ENCODE assay signal across 14 cellular contexts in the genomic region with DNA sequence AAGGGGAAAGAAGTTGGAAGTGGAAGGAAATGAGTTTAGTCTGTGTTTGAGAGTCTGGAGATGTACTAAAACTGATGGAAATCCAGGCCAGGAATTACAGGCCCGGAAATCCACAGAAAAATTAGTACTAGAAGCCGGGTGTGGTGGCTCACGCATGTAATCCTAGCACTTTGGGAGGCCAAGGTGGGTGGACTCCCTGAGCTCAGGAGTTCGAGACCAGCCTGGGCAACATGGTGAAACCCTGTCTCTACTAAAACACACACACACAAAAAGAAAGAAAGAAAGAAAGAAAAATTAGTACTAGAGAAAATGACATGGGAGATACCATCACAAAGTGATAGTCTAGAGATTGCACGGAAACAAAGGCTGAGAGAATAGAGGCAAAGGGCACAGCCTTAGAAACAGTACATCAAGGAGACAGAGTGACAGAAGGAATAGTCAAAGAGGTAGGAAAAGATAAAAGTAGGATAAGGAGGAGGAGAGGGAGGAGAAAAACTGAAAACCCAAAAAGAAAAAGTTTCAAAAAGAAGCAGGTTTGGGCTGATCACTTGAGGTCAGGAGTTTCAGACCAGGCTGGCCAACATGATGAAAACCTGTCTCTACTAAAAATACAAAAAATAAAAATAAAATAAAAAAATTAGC. TPM values are rescaled to one million over a fixed set of nuclear protein-coding genes. Genes with fewer than 3 reads are reported as not detected.
DNase-seq lines count a peak whose midpoint lies in the region; ATAC-seq and TF ChIP-seq lines count a peak whose summit lies in the region.
"Had no signal": no experiment of that assay in that cellular context is flagged by ENCODE, and none has a peak within 500 bp of the region (broad histone marks: within the 10 kb centered on the region; RNA-seq: fewer than 3 reads in every experiment).

No MANE protein-coding gene starts in this region.

- no peak for ATAC-seq in GM18873 (IDR thresholded peaks at IDR 0.05; ENCODE audit: low FRiP score, unreplicated experiment)
- ATAC-seq: activated CD8-positive, alpha-beta T cell treated with anti-CD3 and anti-CD28 coated beads, Interleukin-2, amount 10 ng/mL, durations not matched to agents 7 days and 5 days had no signal

- H3K79me2 ChIP-seq in osteoblast (ENCODE audit: insufficient read depth, low read length): peaks cover 3% of the 10 kb centered on the region

- no peak overlapping the region for H3K14ac ChIP-seq in mesenchymal stem cell (ENCODE audit: low read length in 2 of 2)

- 88% methylated on average over 4 of the region's 5 CpGs for WGBS in HUES64
- WGBS in mesenchymal stem cell: 98% methylated on average over 2 of the region's 5 CpGs
- 77 to 88% methylated on average over 5 of the region's 5 CpGs for WGBS in thyroid gland, 2 donors

- no peak overlapping the region for H2AK5ac ChIP-seq in mesenchymal stem cell (ENCODE audit: low read length, severe bottlenecking)

- intact Hi-C loops in thyroid gland (cut with DNase I): no loop called here

- H3K27ac ChIP-seq in HUES64 (ENCODE audit: low read depth, low read length) (0 out of 2 replicates have a peak overlapping the region, but pooled peaks have one; percentile 23), mesenchymal stem cell (ENCODE audit: low read length, poor library complexity, severe bottlenecking) (no peak overlapping the region), thyroid gland (peak overlapping the region; percentile 9 to 45 (median 42)), osteoblast (ENCODE audit: low read depth, low read length) (no peak overlapping the region)
- H3K27ac ChIP-seq: BLaER1 had no signal

- H3K4me2 ChIP-seq in mesenchymal stem cell (ENCODE audit: low read length, poor library complexity, severe bottlenecking) (no peak overlapping the region), osteoblast (ENCODE audit: insufficient read depth, low read length) (no peak overlapping the region)
- H3K4me2 ChIP-seq: BLaER1 had no signal

- peaks cover 3% of the 10 kb centered on the region for H3K27me3 Mint-ChIP-seq in brain
- H3K27me3 Mint-ChIP-seq: stimulated activated naive CD8-positive, alpha-beta T cell treated with anti-CD3 and anti-CD28 coated beads, Interleukin-15, Interleukin-2, amounts not matched to agents 100 ng/mL and 50 ng/mL, for 24 hours had no signal

- H3K4me1 ChIP-seq in HUES64 (ENCODE audit: insufficient read depth, low read length): peaks cover 18% of the 10 kb centered on the region; the same call in 1 of the 2 replicates
- peaks cover 7% of the 10 kb centered on the region for H3K4me1 ChIP-seq in mesenchymal stem cell (ENCODE audit: control insufficient read depth, insufficient read depth, low read depth, low read length)
- H3K4me1 ChIP-seq in thyroid gland: no peaks in the 10 kb centered on the region
- H3K4me1 ChIP-seq in osteoblast (ENCODE audit: insufficient read depth, low read length): no peaks in the 10 kb centered on the region
- H3K4me1 ChIP-seq: Peyer's patch had no signal

- H3K79me1 ChIP-seq in mesenchymal stem cell (replicated peaks; ENCODE audit: low read length, poor library complexity, severe bottlenecking): no peaks in the 10 kb centered on the region

- no peak overlapping the region for H3K4me3 ChIP-seq in HUES64 (ENCODE audit: low read length)
- H3K4me3 ChIP-seq in mesenchymal stem cell (ENCODE audit: insufficient read depth in 1 of 2, low read depth in 1 of 2, low read length in 2 of 2): no peak overlapping the region
- H3K4me3 ChIP-seq in thyroid gland (replicated peaks in 1 of 3): no peak overlapping the region
- no peak overlapping the region for H3K4me3 ChIP-seq in osteoblast (ENCODE audit: insufficient read depth, low read length)
- H3K4me3 ChIP-seq: BLaER1, ovary, Peyer's patch had no signal

- H2AFZ ChIP-seq in mesenchymal stem cell (ENCODE audit: low read depth, low read length) (no peak overlapping the region), osteoblast (ENCODE audit: low read length) (no peak overlapping the region)

- no peak overlapping the region for H4K8ac ChIP-seq in mesenchymal stem cell (ENCODE audit: low read length)

- no peaks in the 10 kb centered on the region for H4K20me1 ChIP-seq in osteoblast (ENCODE audit: insufficient read depth, low read length)
- H4K20me1 ChIP-seq: BLaER1 had no signal

- H2BK15ac ChIP-seq in mesenchymal stem cell (ENCODE audit: low read depth, poor library complexity, severe bottlenecking): no peak overlapping the region

- peak overlapping the region; percentile 34 to 90 (median 69) for H3K27ac Mint-ChIP-seq in brain
- H3K27ac Mint-ChIP-seq: activated CD8-positive, alpha-beta T cell treated with anti-CD3 and anti-CD28 coated beads, Interleukin-2, amount 10 ng/mL, durations not matched to agents 7 days and 5 days; stimulated activated naive CD8-positive, alpha-beta T cell treated with anti-CD3 and anti-CD28 coated beads, Interleukin-15, Interleukin-2, amounts not matched to agents 100 ng/mL and 50 ng/mL, for 24 hours had no signal

- no peak overlapping the region for H3K9ac ChIP-seq in HUES64 (ENCODE audit: low read depth, low read length)
- peak overlapping the region; percentile 88 for H3K9ac ChIP-seq in mesenchymal stem cell (ENCODE audit: low read length)
- H3K9ac ChIP-seq: BLaER1 had no signal

- H3K9me3 ChIP-seq in HUES64 (ENCODE audit: insufficient read depth, low read depth, low read length) (no peaks in the 10 kb centered on the region), mesenchymal stem cell (ENCODE audit: control insufficient read depth, low read length) (no peaks in the 10 kb centered on the region), thyroid gland (no peaks in the 10 kb centered on the region), osteoblast (ENCODE audit: low read depth, low read length) (no peaks in the 10 kb centered on the region)
- H3K9me3 ChIP-seq: BLaER1, ovary, Peyer's patch had no signal

- no peak overlapping the region for H3K18ac ChIP-seq in mesenchymal stem cell (ENCODE audit: low read depth in 1 of 2, low read length in 2 of 2)

- peaks cover 5% of the 10 kb centered on the region for H3K36me3 Mint-ChIP-seq in brain

- H3K27me3 ChIP-seq in HUES64 (ENCODE audit: insufficient read depth, low read length) (no peaks in the 10 kb centered on the region), mesenchymal stem cell (ENCODE audit: control insufficient read depth in 1 of 2, insufficient read depth in 1 of 2, low read length in 2 of 2) (no peaks in the 10 kb centered on the region), thyroid gland (no peaks in the 10 kb centered on the region), osteoblast (ENCODE audit: insufficient read depth, low read length) (no peaks in the 10 kb centered on the region)
- H3K27me3 ChIP-seq: BLaER1, ovary, Peyer's patch had no signal

- DNase-seq in mesenchymal stem cell (no peak), thyroid gland (no peak), osteoblast (ENCODE audit: insufficient read length, low spot score, missing footprints) (no peak)
- DNase-seq in stimulated activated CD4-positive, alpha-beta T cell treated with anti-CD3 and anti-CD28 coated beads, Interleukin-15, amount 100 ng/mL, for 24 hours: no peak
- DNase-seq: activated CD8-positive, alpha-beta T cell treated with anti-CD3 and anti-CD28 coated beads, Interleukin-2, amount 10 ng/mL, durations not matched to agents 7 days and 5 days; NCI-H2081; NCI-H526 treated with DMSO at 0.1 percent for 48 hours; Peyer's patch had no signal

- no peak for TF ChIP-seq POLR2A in thyroid gland (IDR thresholded peaks at IDR 0.05)

- H2BK12ac ChIP-seq in mesenchymal stem cell (ENCODE audit: low read length in 2 of 2): no peak overlapping the region

- H2BK5ac ChIP-seq in mesenchymal stem cell (ENCODE audit: low read depth, low read length, poor library complexity, severe bottlenecking): no peak overlapping the region

- H2BK120ac ChIP-seq in mesenchymal stem cell (ENCODE audit: low read depth, low read length): no peak overlapping the region

- peaks cover 53% of the 10 kb centered on the region for H3K4me1 Mint-ChIP-seq in brain

- H3K4me3 Mint-ChIP-seq in brain: peak overlapping the region in 1 of 5 experiments; percentile 55
- H3K4me3 Mint-ChIP-seq: activated CD8-positive, alpha-beta T cell treated with anti-CD3 and anti-CD28 coated beads, Interleukin-2, amount 10 ng/mL, durations not matched to agents 7 days and 5 days; stimulated activated naive CD8-positive, alpha-beta T cell treated with anti-CD3 and anti-CD28 coated beads, Interleukin-15, Interleukin-2, amounts not matched to agents 100 ng/mL and 50 ng/mL, for 24 hours had no signal

- no peak overlapping the region for H4K91ac ChIP-seq in mesenchymal stem cell (ENCODE audit: low read length)

- no peak overlapping the region for H3K23ac ChIP-seq in mesenchymal stem cell (ENCODE audit: low read length in 2 of 2)

- TF ChIP-seq CTCF in brain (conservative IDR thresholded peaks at IDR 0.05): no peak
- no peak for TF ChIP-seq CTCF in thyroid gland (IDR thresholded peaks at IDR 0.05)
- TF ChIP-seq CTCF in osteoblast (IDR thresholded peaks at IDR 0.05; ENCODE audit: extremely low read depth, low read depth, low read length): no peak

- H3K36me3 ChIP-seq in HUES64 (ENCODE audit: insufficient read depth, low read length) (no peaks in the 10 kb centered on the region), mesenchymal stem cell (ENCODE audit: control insufficient read depth in 1 of 2, insufficient read depth in 2 of 2, low read depth in 1 of 2, low read length in 2 of 2) (no peaks in the 10 kb centered on the region), thyroid gland (no peaks in the 10 kb centered on the region), osteoblast (ENCODE audit: insufficient read depth, low read length) (no peaks in the 10 kb centered on the region)
- H3K36me3 ChIP-seq: BLaER1, ovary, Peyer's patch had no signal

- H3K9me3 Mint-ChIP-seq in brain: peaks cover 0 to 8% (median 0%) of the 10 kb centered on the region in 5 experiments
- H3K9me3 Mint-ChIP-seq: stimulated activated naive CD8-positive, alpha-beta T cell treated with anti-CD3 and anti-CD28 coated beads, Interleukin-15, Interleukin-2, amounts not matched to agents 100 ng/mL and 50 ng/mL, for 24 hours had no signal

- no peak overlapping the region for H3K4ac ChIP-seq in mesenchymal stem cell (ENCODE audit: low read depth in 1 of 2, low read length in 2 of 2)

RNA-seq across cellular contexts. Expression of gene TAF13, which starts 4.8 kb away (rescaled TPM):
- 35.7 TPM for polyA plus RNA-seq in HUES64 (2013, experiment 1 of 2)
- polyA plus RNA-seq in HUES64 (2013, experiment 2 of 2): 37.2 TPM
- 27.5 TPM for polyA plus RNA-seq in brain (ENCODE audit: insufficient read depth, low read depth, low replicate concordance)
- polyA plus RNA-seq in mesenchymal stem cell (2013, experiment 1 of 2): 81.2 TPM
- polyA plus RNA-seq in mesenchymal stem cell (2013, experiment 2 of 2): 92.6 TPM
- total RNA-seq in thyroid gland (10 to 100 TPM; 25.6 to 47.1 (median 43.9) TPM), osteoblast (61.0 and 84.7 TPM in 2 replicates)

RNA-seq across cellular contexts. Expression of gene TMEM167B, which starts 10.0 kb away (rescaled TPM):
- 9.1 TPM for polyA plus RNA-seq in HUES64 (2013, experiment 1 of 2)
- 12.7 TPM for polyA plus RNA-seq in HUES64 (2013, experiment 2 of 2)
- polyA plus RNA-seq in brain (ENCODE audit: insufficient read depth, low read depth, low replicate concordance): 21.1 TPM
- 40.0 TPM for polyA plus RNA-seq in mesenchymal stem cell (2013, experiment 1 of 2)
- 39.3 TPM for polyA plus RNA-seq in mesenchymal stem cell (2013, experiment 2 of 2)
- 10 to 100 TPM; 36.5 to 46.5 (median 39.2) TPM for total RNA-seq in thyroid gland
- total RNA-seq in osteoblast: 24.6 and 30.1 TPM in 2 replicates

RNA-seq across cellular contexts. Expression of gene ELAPOR1, which starts 33.4 kb away (rescaled TPM):
- polyA plus RNA-seq in HUES64 (2013, experiment 1 of 2): 0.35 TPM
- polyA plus RNA-seq in HUES64 (2013, experiment 2 of 2): 0.57 TPM
- polyA plus RNA-seq in brain (ENCODE audit: insufficient read depth, low read depth, low replicate concordance): 205 TPM
- polyA plus RNA-seq in mesenchymal stem cell (2013, experiment 1 of 2): 0.35 TPM
- polyA plus RNA-seq in mesenchymal stem cell (2013, experiment 2 of 2): 0.42 TPM
- total RNA-seq in thyroid gland (10 to 100 TPM in 2 of 4 donors, 1 to 10 TPM in 2; 4.7 to 24.0 (median 12.3) TPM), osteoblast (0.36 and 0.59 TPM in 2 replicates)

RNA-seq across cellular contexts. Expression of gene WDR47, which starts 38.7 kb away (rescaled TPM):
- polyA plus RNA-seq in HUES64 (2013, experiment 1 of 2): 3.2 TPM
- polyA plus RNA-seq in HUES64 (2013, experiment 2 of 2): 2.7 TPM
- 26.0 TPM for polyA plus RNA-seq in brain (ENCODE audit: insufficient read depth, low read depth, low replicate concordance)
- polyA plus RNA-seq in mesenchymal stem cell (2013, experiment 1 of 2): 10.2 TPM
- 10.1 TPM for polyA plus RNA-seq in mesenchymal stem cell (2013, experiment 2 of 2)
- 10 to 100 TPM in 3 of 4 donors, 1 to 10 TPM in 1; 9.4 to 23.2 (median 12.9) TPM for total RNA-seq in thyroid gland
- 19.7 and 20.6 TPM in 2 replicates for total RNA-seq in osteoblast

Comparison
In these comparisons a context has a peak if more than half of its experiments do, and no peak if none do; other contexts are left out.
1. H3K27ac ChIP-seq: peak in HUES64 (single experiment) and thyroid gland (3 of 3); none in mesenchymal stem cell (single experiment) and osteoblast (single experiment).